ENCODE assay signal across 20 cellular contexts in the genomic region with DNA sequence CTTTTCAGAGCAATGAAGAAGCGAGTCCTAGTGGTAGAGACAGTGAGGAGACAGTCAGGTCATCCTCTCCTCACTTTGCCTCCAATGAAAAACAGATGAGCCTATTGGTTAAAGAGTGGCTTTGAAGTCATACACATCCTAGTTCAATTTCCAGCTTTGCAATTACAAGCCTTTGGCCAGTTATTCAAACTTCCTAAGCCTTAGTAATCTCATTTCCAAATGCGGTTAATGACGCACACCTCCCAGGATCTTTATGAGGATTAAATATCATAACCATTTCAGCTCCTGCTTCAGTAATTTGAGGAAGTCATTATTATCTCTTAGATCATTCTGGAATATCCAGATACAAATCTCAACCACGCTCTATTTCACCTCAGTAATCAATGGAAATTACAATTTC.
"Had no signal": no experiment of that assay in that cellular context is flagged by ENCODE, and none has a peak within 500 bp of the region (broad histone marks: within the 10 kb centered on the region; RNA-seq: fewer than 3 reads in every experiment).

No MANE protein-coding gene starts in this region.

- H3K27me3 Mint-ChIP-seq: activated CD4-positive, alpha-beta T cell treated with anti-CD3 and anti-CD28 coated beads, Interleukin-2, amount 10 ng/mL, durations not matched to agents 7 days and 5 days; activated CD8-positive, alpha-beta memory T cell treated with anti-CD3 and anti-CD28 coated beads, Interleukin-2, amount 10 ng/mL, durations not matched to agents 7 days and 5 days; activated CD8-positive, alpha-beta T cell treated with anti-CD3 and anti-CD28 coated beads for 36 hours; effector memory CD8-positive, alpha-beta T cell; naive thymus-derived CD8-positive, alpha-beta T cell; stimulated activated naive B cell treated with anti-CD40 and anti-IgM and Interleukin-4, amounts not matched to agents 10 μg/mL and 1 μg/mL and 100 μg/mL, for 72 hours had no signal

- H3K9me3 Mint-ChIP-seq: activated CD8-positive, alpha-beta T cell treated with anti-CD3 and anti-CD28 coated beads for 36 hours; activated naive CD4-positive, alpha-beta T cell treated with anti-CD3 and anti-CD28 coated beads, Interleukin-2, amount 50 U/mL, for 72 hours; effector memory CD8-positive, alpha-beta T cell; mesothelial cell of epicardium; stimulated activated naive B cell treated with anti-CD40 and anti-IgM and Interleukin-4, amounts not matched to agents 10 μg/mL and 1 μg/mL and 100 μg/mL, for 72 hours had no signal

- H3K36me3 Mint-ChIP-seq: activated CD8-positive, alpha-beta memory T cell treated with anti-CD3 and anti-CD28 coated beads, Interleukin-2, amount 10 ng/mL, durations not matched to agents 7 days and 5 days; mesothelial cell of epicardium; stimulated activated naive B cell treated with anti-CD40 and anti-IgM and Interleukin-4, amounts not matched to agents 10 μg/mL and 1 μg/mL and 100 μg/mL, for 72 hours had no signal

- H3K27ac Mint-ChIP-seq: activated CD4-positive, alpha-beta T cell treated with anti-CD3 and anti-CD28 coated beads, Interleukin-2, amount 10 ng/mL, durations not matched to agents 7 days and 5 days; activated CD8-positive, alpha-beta memory T cell treated with anti-CD3 and anti-CD28 coated beads, Interleukin-2, amount 10 ng/mL, durations not matched to agents 7 days and 5 days; activated CD8-positive, alpha-beta T cell treated with anti-CD3 and anti-CD28 coated beads for 36 hours; activated naive CD4-positive, alpha-beta T cell treated with anti-CD3 and anti-CD28 coated beads, Interleukin-2, amount 50 U/mL, for 72 hours; effector memory CD8-positive, alpha-beta T cell; mesothelial cell of epicardium; stimulated activated naive B cell treated with anti-CD40 and anti-IgM and Interleukin-4, amounts not matched to agents 10 μg/mL and 1 μg/mL and 100 μg/mL, for 72 hours had no signal

- H3K4me3 Mint-ChIP-seq: activated CD4-positive, alpha-beta T cell treated with anti-CD3 and anti-CD28 coated beads, Interleukin-2, amount 10 ng/mL, durations not matched to agents 7 days and 5 days; activated CD8-positive, alpha-beta memory T cell treated with anti-CD3 and anti-CD28 coated beads, Interleukin-2, amount 10 ng/mL, durations not matched to agents 7 days and 5 days; activated CD8-positive, alpha-beta T cell treated with anti-CD3 and anti-CD28 coated beads for 36 hours; effector memory CD8-positive, alpha-beta T cell; mesothelial cell of epicardium; naive thymus-derived CD8-positive, alpha-beta T cell; stimulated activated naive B cell treated with anti-CD40 and anti-IgM and Interleukin-4, amounts not matched to agents 10 μg/mL and 1 μg/mL and 100 μg/mL, for 72 hours had no signal

- DNase-seq: activated CD4-positive, alpha-beta T cell treated with anti-CD3 and anti-CD28 coated beads, Interleukin-2, amount 10 ng/mL, durations not matched to agents 7 days and 5 days; activated CD8-positive, alpha-beta memory T cell treated with anti-CD3 and anti-CD28 coated beads, Interleukin-2, amount 10 ng/mL, durations not matched to agents 7 days and 5 days; activated CD8-positive, alpha-beta T cell treated with anti-CD3 and anti-CD28 coated beads for 36 hours; activated gamma-delta T cell treated with Interleukin-2 at 50 U/mL for 16 hours; central memory CD4-positive, alpha-beta T cell; colonic mucosa; dorsolateral prefrontal cortex; effector memory CD8-positive, alpha-beta T cell; heart left ventricle; left ventricle myocardium superior; mammary epithelial cell; naive thymus-derived CD8-positive, alpha-beta T cell; retina; stimulated activated CD4-positive, alpha-beta T cell treated with anti-CD3 and anti-CD28 coated beads, Interleukin-2, amount 100 ng/mL, for 48 hours; stimulated activated CD8-positive, alpha-beta memory T cell treated with anti-CD3 and anti-CD28 coated beads, Interleukin-4, amount 100 ng/mL, for 48 hours; stimulated activated naive B cell treated with anti-CD40 and anti-IgM and Interleukin-4, amounts not matched to agents 10 μg/mL and 1 μg/mL and 100 μg/mL, for 72 hours; trophoblast cell; uterus had no signal

- ATAC-seq: activated CD8-positive, alpha-beta memory T cell treated with anti-CD3 and anti-CD28 coated beads, Interleukin-2, amount 10 ng/mL, durations not matched to agents 7 days and 5 days; activated CD8-positive, alpha-beta T cell treated with anti-CD3 and anti-CD28 coated beads for 36 hours; activated naive CD4-positive, alpha-beta T cell treated with anti-CD3 and anti-CD28 coated beads, Interleukin-2, amount 50 U/mL, for 72 hours; effector memory CD8-positive, alpha-beta T cell; left ventricle myocardium superior; naive thymus-derived CD8-positive, alpha-beta T cell; stimulated activated naive B cell treated with anti-CD40 and anti-IgM and Interleukin-4, amounts not matched to agents 10 μg/mL and 1 μg/mL and 100 μg/mL, for 72 hours had no signal
